13 cellular contexts compared by ENCODE assay signal in genomic region chr16:57538235-57538711, GRCh38. TPM values are rescaled to one million over a fixed set of nuclear protein-coding genes. Genes with fewer than 3 reads are reported as not detected.
DNase-seq lines count a peak whose midpoint lies in the region; ATAC-seq and TF ChIP-seq lines count a peak whose summit lies in the region.
"Had no signal": no experiment of that assay in that cellular context is flagged by ENCODE, and none has a peak within 500 bp of the region (broad histone marks: within the 10 kb centered on the region; RNA-seq: fewer than 3 reads in every experiment).

No MANE protein-coding gene starts in this region.

- H3K36me3 Mint-ChIP-seq in activated CD4-positive, alpha-beta T cell treated with anti-CD3 and anti-CD28 coated beads, Interleukin-2, amount 10 ng/mL, durations not matched to agents 7 days and 5 days (ENCODE audit: low read depth), result no peaks in the 10 kb centered on the region
- no peaks in the 10 kb centered on the region for H3K36me3 Mint-ChIP-seq in brain

- TF ChIP-seq CTCF in brain (conservative IDR thresholded peaks at IDR 0.05), result no peak
- TF ChIP-seq CTCF in spleen (IDR thresholded peaks at IDR 0.05 in 8 of 11, conservative IDR thresholded peaks at IDR 0.05 in 3 of 11), result no peak

- peaks cover 75% of the 10 kb centered on the region for H3K4me1 Mint-ChIP-seq in activated CD4-positive, alpha-beta T cell treated with anti-CD3 and anti-CD28 coated beads, Interleukin-2, amount 10 ng/mL, durations not matched to agents 7 days and 5 days
- peaks cover 25% of the 10 kb centered on the region for H3K4me1 Mint-ChIP-seq in brain

- H3K9me3 ChIP-seq in spleen, result no peaks in the 10 kb centered on the region
- H3K9me3 ChIP-seq: uterus had no signal

- peaks cover 44 to 100% (median 86%) of the 10 kb centered on the region in 6 donors for H3K4me1 ChIP-seq in spleen

- no peaks in the 10 kb centered on the region for H3K36me3 ChIP-seq in spleen
- H3K36me3 ChIP-seq: uterus had no signal

- peak overlapping the region in 1 of 8 donors; percentile 88 for H3K4me3 ChIP-seq in spleen
- H3K4me3 ChIP-seq: uterus had no signal

- no peaks in the 10 kb centered on the region for H3K27me3 Mint-ChIP-seq in activated CD4-positive, alpha-beta T cell treated with anti-CD3 and anti-CD28 coated beads, Interleukin-2, amount 10 ng/mL, durations not matched to agents 7 days and 5 days
- H3K27me3 Mint-ChIP-seq in brain, result peaks cover 17% of the 10 kb centered on the region

- no peaks in the 10 kb centered on the region for H3K9me3 Mint-ChIP-seq in activated CD4-positive, alpha-beta T cell treated with anti-CD3 and anti-CD28 coated beads, Interleukin-2, amount 10 ng/mL, durations not matched to agents 7 days and 5 days
- H3K9me3 Mint-ChIP-seq in brain, result no peaks in the 10 kb centered on the region

- no peak for DNase-seq in activated CD4-positive, alpha-beta T cell treated with anti-CD3 and anti-CD28 coated beads, Interleukin-2, amount 10 ng/mL, durations not matched to agents 7 days and 5 days
- no peak for DNase-seq in activated CD4-positive, alpha-beta T cell treated with anti-CD3 and anti-CD28 coated beads, Interleukin-2, amount 50 U/mL, for 1 hour
- DNase-seq in MV-4-11 (lab: John Stamatoyannopoulos, UW), result peak; percentile 29
- peak; percentile 57 for DNase-seq in spleen
- DNase-seq in NCI-H526 treated with DMSO at 0.1 percent for 48 hours (lab: John Stamatoyannopoulos, UW), result no peak
- no peak for DNase-seq in HT-29 (ENCODE audit: low spot score)
- DNase-seq: EL, NCI-H524 had no signal

- peak overlapping the region; percentile 14 to 96 (median 93) for H3K27ac ChIP-seq in spleen

- intact Hi-C loops in spleen (cut with DNase I; ENCODE audit: low total_unique reads), result no loop called here

- H3K4me3 Mint-ChIP-seq in activated CD4-positive, alpha-beta T cell treated with anti-CD3 and anti-CD28 coated beads, Interleukin-2, amount 10 ng/mL, durations not matched to agents 7 days and 5 days, result peak overlapping the region; percentile 78
- peak overlapping the region; percentile 5 to 87 (median 70) for H3K4me3 Mint-ChIP-seq in brain

- no peak for ATAC-seq in HG03097 (IDR thresholded peaks at IDR 0.05; ENCODE audit: low FRiP score, unreplicated experiment)

- 65 to 82% (median 75%) methylated on average over 12 to 14 of the region's 14 CpGs for WGBS in spleen, 5 donors

- POLR2A ChIA-PET in activated CD4-positive, alpha-beta T cell treated with anti-CD3 and anti-CD28 coated beads, Interleukin-2, amount 10 ng/mL, durations not matched to agents 7 days and 5 days (lab: Charles Lee), result no interaction called here

- H3K27me3 ChIP-seq in spleen (replicated peaks in 1 of 7), result peaks cover 0 to 27% (median 4%) of the 10 kb centered on the region in 7 donors
- H3K27me3 ChIP-seq: uterus had no signal

- H3K27ac Mint-ChIP-seq in activated CD4-positive, alpha-beta T cell treated with anti-CD3 and anti-CD28 coated beads, Interleukin-2, amount 10 ng/mL, durations not matched to agents 7 days and 5 days, result peak overlapping the region; percentile 78
- H3K27ac Mint-ChIP-seq in brain, result peak overlapping the region in 1 of 5 experiments; percentile 71

- CTCF ChIA-PET in activated CD4-positive, alpha-beta T cell treated with anti-CD3 and anti-CD28 coated beads, Interleukin-2, amount 10 ng/mL, durations not matched to agents 7 days and 5 days (lab: Charles Lee), result interaction anchor here (0.6 to 2.0 kb wide), 4 partner anchors 38 to 513 kb away, joined by 3 to 8 read pairs (median 5); no protein-coding TSS in a partner anchor

- no peak for TF ChIP-seq POLR2A in spleen (IDR thresholded peaks at IDR 0.05)

RNA-seq across cellular contexts. Expression of gene CCDC102A, which starts 1.9 kb away (rescaled TPM):
- 10 to 100 TPM in 1 of 2 experiments, 1 to 10 TPM in 1; 8.1 to 10.5 TPM for total RNA-seq in activated CD4-positive, alpha-beta T cell treated with anti-CD3 and anti-CD28 coated beads, Interleukin-2, amount 10 ng/mL, durations not matched to agents 7 days and 5 days
- polyA plus RNA-seq in brain (ENCODE audit: insufficient read depth, low read depth, low replicate concordance), result 2.5 TPM
- 10 to 100 TPM in 2 of 7 donors, 1 to 10 TPM in 5; 7.0 to 14.8 (median 7.9) TPM for total RNA-seq in spleen
- 1 to 10 TPM; 4.6 to 7.7 (median 4.8) TPM for polyA plus RNA-seq in spleen
- 7.6 and 7.7 TPM in 2 replicates for total RNA-seq in HT-29 (2014; rRNA removed; shearing (Covaris generic))

RNA-seq across cellular contexts. Expression of gene ADGRG5, which starts 4.2 kb away (rescaled TPM):
- 1 to 10 TPM; 5.9 to 6.6 TPM for total RNA-seq in activated CD4-positive, alpha-beta T cell treated with anti-CD3 and anti-CD28 coated beads, Interleukin-2, amount 10 ng/mL, durations not matched to agents 7 days and 5 days
- polyA plus RNA-seq in brain (ENCODE audit: insufficient read depth, low read depth, low replicate concordance) (not detected), spleen (1 to 10 TPM; 5.2 to 9.7 (median 9.3) TPM)
- 10 to 100 TPM in 6 of 7 donors, 1 to 10 TPM in 1; 7.3 to 23.8 (median 13.6) TPM for total RNA-seq in spleen
- total RNA-seq in HT-29 (2014; rRNA removed; shearing (Covaris generic)), result 3.1 and 5.1 TPM in 2 replicates
- total RNA-seq: H4, SK-MEL-5 had no signal

RNA-seq across cellular contexts. Expression of gene DOK4, which starts 52.0 kb away (rescaled TPM):
- 1 to 10 TPM; 2.3 to 2.7 TPM for total RNA-seq in activated CD4-positive, alpha-beta T cell treated with anti-CD3 and anti-CD28 coated beads, Interleukin-2, amount 10 ng/mL, durations not matched to agents 7 days and 5 days
- 25.2 TPM for polyA plus RNA-seq in brain (ENCODE audit: insufficient read depth, low read depth, low replicate concordance)
- total RNA-seq in spleen, result 10 to 100 TPM in 6 of 7 donors, 1 to 10 TPM in 1; 7.3 to 19.8 (median 16.1) TPM
- 10 to 100 TPM in 1 of 3 donors, 1 to 10 TPM in 2; 4.1 to 10.0 (median 5.5) TPM for polyA plus RNA-seq in spleen
- total RNA-seq in HT-29 (2014; rRNA removed; shearing (Covaris generic)), result 118 and 122 TPM in 2 replicates

Comparison
In these comparisons a context has a peak if more than half of its experiments do, and no peak if none do; other contexts are left out.
1. DNase-seq: peak in MV-4-11 (single experiment) and spleen (single experiment); none in activated CD4-positive, alpha-beta T cell treated with anti-CD3 and anti-CD28 coated beads, Interleukin-2, amount 10 ng/mL, durations not matched to agents 7 days and 5 days (single experiment), activated CD4-positive, alpha-beta T cell treated with anti-CD3 and anti-CD28 coated beads, Interleukin-2, amount 50 U/mL, for 1 hour (single experiment), NCI-H526 treated with DMSO at 0.1 percent for 48 hours (single experiment) and HT-29 (single experiment).